Comparison of ENCODE assay signal across 8 cellular contexts in the genomic region with DNA sequence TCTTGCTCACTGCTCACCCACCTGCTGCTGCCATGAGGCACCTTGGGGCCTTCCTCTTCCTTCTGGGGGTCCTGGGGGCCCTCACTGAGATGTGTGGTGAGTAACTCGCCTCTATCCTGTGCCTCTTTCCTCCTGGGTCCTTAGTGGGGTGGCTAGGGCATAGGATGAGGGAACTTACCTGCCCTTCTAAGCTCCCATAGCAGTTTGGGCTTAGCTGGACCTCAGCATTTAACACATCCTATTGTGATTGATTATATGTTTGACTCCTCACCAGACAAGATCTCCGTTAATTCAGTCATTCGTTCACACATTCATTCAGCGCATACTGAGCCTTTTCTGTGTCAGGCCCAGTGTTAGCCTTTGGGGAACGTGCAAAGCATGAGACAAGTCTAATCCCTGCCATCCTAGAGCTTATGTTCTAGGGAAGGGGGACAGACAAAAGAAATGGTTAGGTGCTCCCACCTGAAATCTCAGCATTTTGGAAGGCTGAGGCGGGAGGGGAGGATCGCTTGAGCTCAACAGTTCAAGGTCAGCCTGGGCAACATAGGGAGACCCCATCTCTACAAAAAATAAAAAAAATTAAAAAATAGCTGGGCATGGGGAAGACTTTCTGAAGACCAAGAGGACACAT. TPM values are rescaled to one million over a fixed set of nuclear protein-coding genes. Genes with fewer than 3 reads are reported as not detected.
DNase-seq lines count a peak whose midpoint lies in the region; ATAC-seq lines count a peak whose summit lies in the region.

No MANE protein-coding gene starts in this region.

- ATAC-seq in HG03135 (IDR thresholded peaks at IDR 0.05; ENCODE audit: unreplicated experiment) (peak; percentile 9), GM18868 (IDR thresholded peaks at IDR 0.05; ENCODE audit: unreplicated experiment) (no peak)
- ATAC-seq in stimulated activated memory B cell treated with anti-CD40 and anti-IgM and Interleukin-4, amounts not matched to agents 10 μg/mL and 1 μg/mL and 100 μg/mL, for 72 hours: no peak

- H3K4me1 Mint-ChIP-seq in activated naive CD8-positive, alpha-beta T cell (ENCODE audit: low read depth): peaks cover 20% of the 10 kb centered on the region
- H3K4me1 Mint-ChIP-seq in stimulated activated memory B cell treated with anti-CD40 and anti-IgM and Interleukin-4, amounts not matched to agents 10 μg/mL and 1 μg/mL and 100 μg/mL, for 72 hours: peaks cover 55% of the 10 kb centered on the region

- H3K9me3 Mint-ChIP-seq in activated naive CD8-positive, alpha-beta T cell (ENCODE audit: low read depth): no peaks in the 10 kb centered on the region
- no peaks in the 10 kb centered on the region for H3K9me3 Mint-ChIP-seq in stimulated activated memory B cell treated with anti-CD40 and anti-IgM and Interleukin-4, amounts not matched to agents 10 μg/mL and 1 μg/mL and 100 μg/mL, for 72 hours

- no peaks in the 10 kb centered on the region for H3K27me3 ChIP-seq in iPS-20b (ENCODE audit: insufficient read depth, low read length)

- peak overlapping the region; percentile 82 for H3K4me3 Mint-ChIP-seq in activated naive CD8-positive, alpha-beta T cell
- peak overlapping the region; percentile 88 for H3K4me3 Mint-ChIP-seq in stimulated activated memory B cell treated with anti-CD40 and anti-IgM and Interleukin-4, amounts not matched to agents 10 μg/mL and 1 μg/mL and 100 μg/mL, for 72 hours

- no peaks in the 10 kb centered on the region for H3K27me3 Mint-ChIP-seq in activated naive CD8-positive, alpha-beta T cell
- no peaks in the 10 kb centered on the region for H3K27me3 Mint-ChIP-seq in stimulated activated memory B cell treated with anti-CD40 and anti-IgM and Interleukin-4, amounts not matched to agents 10 μg/mL and 1 μg/mL and 100 μg/mL, for 72 hours

- H3K4me3 ChIP-seq in iPS-20b (ENCODE audit: low read length): peak overlapping the region; percentile 84

- DNase-seq in cerebellum (ENCODE audit: low spot score) (no peak), NOMO-1 treated with DMSO at 0.1 percent for 48 hours (lab: John Stamatoyannopoulos, UW; ENCODE audit: unreplicated experiment) (no peak)
- no peak for DNase-seq in NK-92 treated with Interleukin-12 subunit alpha and Interleukin-12 subunit beta, amount 100 ng/mL, for 24 hours (lab: John Stamatoyannopoulos, UW)

- H3K9me3 ChIP-seq in iPS-20b (ENCODE audit: insufficient read depth, low read depth, low read length): no peaks in the 10 kb centered on the region

- H3K36me3 Mint-ChIP-seq in activated naive CD8-positive, alpha-beta T cell: no peaks in the 10 kb centered on the region
- no peaks in the 10 kb centered on the region for H3K36me3 Mint-ChIP-seq in stimulated activated memory B cell treated with anti-CD40 and anti-IgM and Interleukin-4, amounts not matched to agents 10 μg/mL and 1 μg/mL and 100 μg/mL, for 72 hours

- no peak overlapping the region for H3K27ac Mint-ChIP-seq in activated naive CD8-positive, alpha-beta T cell
- peak overlapping the region; percentile 79 for H3K27ac Mint-ChIP-seq in stimulated activated memory B cell treated with anti-CD40 and anti-IgM and Interleukin-4, amounts not matched to agents 10 μg/mL and 1 μg/mL and 100 μg/mL, for 72 hours

- H3K9ac ChIP-seq in iPS-20b (ENCODE audit: low read depth, low read length): peak overlapping the region; percentile 92

- H3K4me1 ChIP-seq in iPS-20b (ENCODE audit: insufficient read depth, low read length): peaks cover 10% of the 10 kb centered on the region; the same call in 1 of the 2 replicates

- H3K27ac ChIP-seq in iPS-20b (ENCODE audit: low read length): peak overlapping the region; percentile 82

- H3K36me3 ChIP-seq in iPS-20b (ENCODE audit: insufficient read depth, low read depth, low read length): peaks cover 27% of the 10 kb centered on the region

RNA-seq across cellular contexts. Expression of a gene that starts 0.4 kb away (rescaled TPM):
- total RNA-seq in cerebellum: 24.9 TPM

RNA-seq across cellular contexts. Expression of a gene that starts 15.7 kb away (rescaled TPM):
- 30.3 TPM for total RNA-seq in cerebellum

RNA-seq across cellular contexts. Expression of a gene that starts 28.2 kb away (rescaled TPM):
- total RNA-seq in cerebellum: 5.0 TPM

RNA-seq across cellular contexts. Expression of a gene that starts 33.0 kb away (rescaled TPM):
- total RNA-seq in cerebellum: 2.8 TPM
